In genomic region chr5:132961887-132962286, GRCh38 we compare ENCODE assay signal across 8 cellular contexts. TPM values are rescaled to one million over a fixed set of nuclear protein-coding genes. Genes with fewer than 3 reads are reported as not detected.
DNase-seq lines count a peak whose midpoint lies in the region; ATAC-seq, FAIRE-seq and TF ChIP-seq lines count a peak whose summit lies in the region.

No MANE protein-coding gene starts in this region.

- H3K9me3 ChIP-seq in ovary, result no peaks in the 10 kb centered on the region

- H3K36me3 ChIP-seq in ovary, result no peaks in the 10 kb centered on the region

- no peak for FAIRE-seq in H54 (lab: Jason Lieb, UNC)

- peaks cover 9% of the 10 kb centered on the region for H3K4me1 ChIP-seq in ovary (ENCODE audit: insufficient read depth)

- intact Hi-C loops in ovary (cut with DNase I), result loop anchor here in 1 of 4 donors (2.0 to 5.0 kb wide), 2 partner anchors 90 to 95 kb away; partner anchors contain the start of genes GDF9, HSPA4 and UQCRQ

- H3K4me3 ChIP-seq in GM12864 (ENCODE audit: low read depth, low read length) (peak overlapping the region; percentile 77), ovary (peak overlapping the region; percentile 72)

- peak overlapping the region in 1 of 2 donors; percentile 97 for H3K27ac ChIP-seq in ovary

- TF ChIP-seq CTCF in GM12864 (IDR thresholded peaks at IDR 0.05; ENCODE audit: low read depth, low read length, missing control alignments) (no peak), ovary (IDR thresholded peaks at IDR 0.05) (no peak)

- TF ChIP-seq POLR2A in erythroblast (IDR thresholded peaks at IDR 0.05; ENCODE audit: low read length), result no peak
- no peak for TF ChIP-seq POLR2A in ovary (IDR thresholded peaks at IDR 0.05)
- no peak for TF ChIP-seq POLR2A in H54 (IDR thresholded peaks at IDR 0.05; ENCODE audit: low read depth, low read length)

- ATAC-seq in HG03095 (IDR thresholded peaks at IDR 0.05; ENCODE audit: unreplicated experiment), result no peak

- DNase-seq in GM12864 (ENCODE audit: low read depth) (no peak), RKO (ENCODE audit: low spot score) (peak; percentile 75), erythroblast (lab: John Stamatoyannopoulos, UW) (peak; percentile 33 to 51), ovary (no peak), H54 (ENCODE audit: insufficient read length, low spot score) (no peak), T-helper 9 cell (no peak)
- DNase-seq in activated CD4-positive, alpha-beta T cell treated with anti-CD3 and anti-CD28 coated beads for 1 hour, result no peak

- WGBS in ovary, 3 donors, result 1 to 3% (median 2%) methylated on average over 5 of the region's 5 CpGs

- H3K27me3 ChIP-seq in ovary, result no peaks in the 10 kb centered on the region

- no peak for TF ChIP-seq EP300 in ovary (IDR thresholded peaks at IDR 0.05)

RNA-seq across cellular contexts. Expression of gene AFF4, which starts 1.5 kb away (rescaled TPM):
- 100 to 1,000 TPM in 1 of 7 donors, 10 to 100 TPM in 6; 56.6 to 114 (median 83.3) TPM for total RNA-seq in ovary
- 10 to 100 TPM; 19.5 to 56.9 TPM for polyA plus RNA-seq in ovary

Comparison
In these comparisons a context has a peak if more than half of its experiments do, and no peak if none do; other contexts are left out.
1. DNase-seq: peak in RKO (single experiment) and erythroblast (2 of 2); none in GM12864 (single experiment), ovary (0 of 5), H54 (single experiment), T-helper 9 cell (single experiment) and activated CD4-positive, alpha-beta T cell treated with anti-CD3 and anti-CD28 coated beads for 1 hour (single experiment).